In genomic region chr6:136521430-136521829, GRCh38 we compare ENCODE assay signal across 16 cellular contexts.
"Had no signal": no experiment of that assay in that cellular context is flagged by ENCODE, and none has a peak within 500 bp of the region (broad histone marks: within the 10 kb centered on the region; RNA-seq: fewer than 3 reads in every experiment).

No MANE protein-coding gene starts in this region.

- DNase-seq: activated CD4-positive, CD25-positive, alpha-beta regulatory T cell treated with anti-CD3 and anti-CD28 coated beads, Interleukin-2, amount 50 U/mL, for 72 hours; activated naive CD8-positive, alpha-beta T cell treated with anti-CD3 and anti-CD28 coated beads for 36 hours; anterior cingulate cortex; brain microvascular endothelial cell; cerebellar nuclear complex; head of caudate nucleus; left cardiac atrium; naive B cell; pancreas; T-helper 1 cell; T1000 had no signal

- H3K27ac ChIP-seq: brain microvascular endothelial cell, pancreas had no signal

- H3K36me3 ChIP-seq: brain microvascular endothelial cell, pancreas had no signal

- ATAC-seq: left cardiac atrium; pancreas; stimulated activated effector memory CD8-positive, alpha-beta T cell treated with anti-CD3 and anti-CD28 coated beads, Interleukin-12 subunit alpha, Interleukin-12 subunit beta, amount 100 ng/mL, for 72 hours had no signal

- H3K4me3 Mint-ChIP-seq: activated naive CD8-positive, alpha-beta T cell treated with anti-CD3 and anti-CD28 coated beads for 36 hours; activated T-helper 1 cell treated with anti-CD3 and anti-CD28 coated beads, Interleukin-12 subunit alpha, Interleukin-12 subunit beta, Interleukin-2, Interleukin-4 antibody, amounts not matched to agents 30 ng/mL and 10 ng/mL and 1 ng/mL, durations not matched to agents 14 hours and 24 hours and 36 hours; dendritic cell treated with granulocyte-macrophage colony-stimulating factor and Interleukin-4, amounts not matched to agents 40 ng/mL and 50 ng/mL, for 4 days; naive B cell; stimulated activated effector memory CD8-positive, alpha-beta T cell treated with anti-CD3 and anti-CD28 coated beads, Interleukin-12 subunit alpha, Interleukin-12 subunit beta, amount 100 ng/mL, for 72 hours; type B pancreatic cell had no signal

- H3K4me3 ChIP-seq: pancreas had no signal

- H3K27ac Mint-ChIP-seq: activated naive CD8-positive, alpha-beta T cell treated with anti-CD3 and anti-CD28 coated beads for 36 hours; activated T-helper 1 cell treated with anti-CD3 and anti-CD28 coated beads, Interleukin-12 subunit alpha, Interleukin-12 subunit beta, Interleukin-2, Interleukin-4 antibody, amounts not matched to agents 30 ng/mL and 10 ng/mL and 1 ng/mL, durations not matched to agents 14 hours and 24 hours and 36 hours; dendritic cell treated with granulocyte-macrophage colony-stimulating factor and Interleukin-4, amounts not matched to agents 40 ng/mL and 50 ng/mL, for 4 days; naive B cell; stimulated activated effector memory CD8-positive, alpha-beta T cell treated with anti-CD3 and anti-CD28 coated beads, Interleukin-12 subunit alpha, Interleukin-12 subunit beta, amount 100 ng/mL, for 72 hours had no signal

- H3K36me3 Mint-ChIP-seq: activated naive CD8-positive, alpha-beta T cell treated with anti-CD3 and anti-CD28 coated beads for 36 hours; naive B cell; stimulated activated effector memory CD8-positive, alpha-beta T cell treated with anti-CD3 and anti-CD28 coated beads, Interleukin-12 subunit alpha, Interleukin-12 subunit beta, amount 100 ng/mL, for 72 hours; type B pancreatic cell had no signal

- H3K9me3 Mint-ChIP-seq: activated naive CD8-positive, alpha-beta T cell treated with anti-CD3 and anti-CD28 coated beads for 36 hours; activated T-helper 1 cell treated with anti-CD3 and anti-CD28 coated beads, Interleukin-12 subunit alpha, Interleukin-12 subunit beta, Interleukin-2, Interleukin-4 antibody, amounts not matched to agents 30 ng/mL and 10 ng/mL and 1 ng/mL, durations not matched to agents 14 hours and 24 hours and 36 hours; dendritic cell treated with granulocyte-macrophage colony-stimulating factor and Interleukin-4, amounts not matched to agents 40 ng/mL and 50 ng/mL, for 4 days; naive B cell; stimulated activated effector memory CD8-positive, alpha-beta T cell treated with anti-CD3 and anti-CD28 coated beads, Interleukin-12 subunit alpha, Interleukin-12 subunit beta, amount 100 ng/mL, for 72 hours; type B pancreatic cell had no signal

- FAIRE-seq: frontal cortex, pancreas had no signal

- H3K27me3 Mint-ChIP-seq: type B pancreatic cell had no signal

- H3K9me3 ChIP-seq: pancreas had no signal

- H3K27me3 ChIP-seq: brain microvascular endothelial cell, pancreas had no signal
